9 cellular contexts compared by ENCODE assay signal in genomic region chr4:105896461-105896939, GRCh38. TPM values are rescaled to one million over a fixed set of nuclear protein-coding genes. Genes with fewer than 3 reads are reported as not detected.
A peak's percentile ranks its signal among the peaks of the same experiment; 100 is the strongest.
DNase-seq lines count a peak whose midpoint lies in the region; ATAC-seq, FAIRE-seq and TF ChIP-seq lines count a peak whose summit lies in the region.
"Had no signal": no experiment of that assay in that cellular context is flagged by ENCODE, and none has a peak within 500 bp of the region (broad histone marks: within the 10 kb centered on the region; RNA-seq: fewer than 3 reads in every experiment).

No MANE protein-coding gene starts in this region.

- H3K9me2 ChIP-seq in GM23248 (ENCODE audit: insufficient read depth), result no peaks in the 10 kb centered on the region

- no peaks in the 10 kb centered on the region for H3K36me3 ChIP-seq in GM23248 (ENCODE audit: low read depth)

- in situ Hi-C loops in GM23248 (cut with MboI) (no loop called here), astrocyte of the spinal cord (cut with HindIII; ENCODE audit: low sequenced_read_pairs) (no loop called here)

- H3K27ac Mint-ChIP-seq in nephron progenitor cell, result no peak overlapping the region

- H4K20me1 ChIP-seq in GM23248 (ENCODE audit: insufficient read depth), result no peaks in the 10 kb centered on the region

- H3K4me1 ChIP-seq in GM23248 (ENCODE audit: insufficient read depth), result no peaks in the 10 kb centered on the region

- H3K4me3 ChIP-seq in GM23248, result peak overlapping the region; percentile 42
- peak overlapping the region; percentile 12 for H3K4me3 ChIP-seq in astrocyte of the spinal cord (ENCODE audit: low read depth, low read length)

- H3K79me2 ChIP-seq in GM23248 (ENCODE audit: insufficient read depth), result no peaks in the 10 kb centered on the region

- no peak overlapping the region for H3K9ac ChIP-seq in GM23248

- peak overlapping the region; percentile 81 for H3K4me3 Mint-ChIP-seq in nephron progenitor cell

- peaks cover 87% of the 10 kb centered on the region for H3K27me3 ChIP-seq in GM23248 (replicated peaks; ENCODE audit: insufficient read depth)

- H3K4me1 Mint-ChIP-seq in nephron progenitor cell, result peaks cover 8% of the 10 kb centered on the region

- no peak for TF ChIP-seq POLR2A in GM12891 (IDR thresholded peaks at IDR 0.05; ENCODE audit: low read depth, low read length)

- 4% methylated on average over 19 to 22 of the region's 22 CpGs for WGBS in GM23248 (ENCODE audit: low coverage in 1 of 2, low lambda C conversion rate in 2 of 2, missing lambda C conversion rate in 2 of 2), 2 experiments

- no peaks in the 10 kb centered on the region for H3K9me3 Mint-ChIP-seq in nephron progenitor cell

- TF ChIP-seq CTCF in astrocyte of the spinal cord (IDR thresholded peaks at IDR 0.05; ENCODE audit: low read depth, low read length), result no peak
- TF ChIP-seq CTCF in nephron progenitor cell (IDR thresholded peaks at IDR 0.05), result no peak

- DNase-seq in GM12891 (ENCODE audit: insufficient read length, low spot score) (peak; percentile 2), GM23248 (no peak), astrocyte of the spinal cord (ENCODE audit: low read depth, low spot score) (no peak), nephron progenitor cell (no peak), NCI-H1105 treated with DMSO at 0.1 percent for 48 hours (lab: John Stamatoyannopoulos, UW) (no peak), retina (no peak), NCI-H1436 treated with DMSO at 0.1 percent for 48 hours (lab: John Stamatoyannopoulos, UW) (no peak)

- ATAC-seq in GM21367 (IDR thresholded peaks at IDR 0.05; ENCODE audit: unreplicated experiment), result no peak

- H3K27me3 Mint-ChIP-seq in nephron progenitor cell (ENCODE audit: low read depth, poor library complexity), result peaks cover 98% of the 10 kb centered on the region

- peak overlapping the region; percentile 19; the same call in 1 of the 2 replicates for H2AFZ ChIP-seq in GM23248

- no peaks in the 10 kb centered on the region for H3F3A ChIP-seq in GM23248 (ENCODE audit: insufficient read depth)

- no peaks in the 10 kb centered on the region for H3K36me3 Mint-ChIP-seq in nephron progenitor cell (ENCODE audit: low read depth)

- H3K9me3 ChIP-seq in GM23248 (ENCODE audit: low read depth), result no peaks in the 10 kb centered on the region

- FAIRE-seq in GM12891 (lab: Jason Lieb, UNC), result peak; percentile 33
- FAIRE-seq: endometrium had no signal

- peak overlapping the region; percentile 27 for H3K4me2 ChIP-seq in GM23248 (ENCODE audit: unreplicated experiment)

- no peak overlapping the region for H3K27ac ChIP-seq in GM23248

TF ChIP-seq in GM12891, 5 proteins besides CTCF, POLR2A, EP300 and RAD21:
- TF ChIP-seq POU2F2 (IDR thresholded peaks at IDR 0.05; ENCODE audit: low read depth, low read length) (no peak), SPI1 (IDR thresholded peaks at IDR 0.05; ENCODE audit: low read depth, low read length) (peak; percentile 43; the same call in 1 of the 2 replicates)

RNA-seq across cellular contexts. Expression of gene NPNT, which starts 1.2 kb away (rescaled TPM):
- 1.3 TPM for polyA plus RNA-seq in GM12891 (2012; ENCODE audit: low read depth, missing spikeins)
- not detected in 2 replicates for total RNA-seq in GM23248 (2014; rRNA removed; shearing (Covaris generic))
- 0.05 TPM in 1 of 2 replicates, not detected in the other for polyA plus RNA-seq in GM23248 (2016; fragmentation: Nextera tagmentation; extraction: Ambion mirVana)
